In genomic region chr2:63792523-63792922, GRCh38 we compare ENCODE assay signal across 13 cellular contexts. TPM values are rescaled to one million over a fixed set of nuclear protein-coding genes. Genes with fewer than 3 reads are reported as not detected.
A peak's percentile ranks its signal among the peaks of the same experiment; 100 is the strongest.
DNase-seq lines count a peak whose midpoint lies in the region; ATAC-seq and TF ChIP-seq lines count a peak whose summit lies in the region.
"Had no signal": no experiment of that assay in that cellular context is flagged by ENCODE, and none has a peak within 500 bp of the region (broad histone marks: within the 10 kb centered on the region; RNA-seq: fewer than 3 reads in every experiment).

No MANE protein-coding gene starts in this region.

- H3K4me3 ChIP-seq in HFF-Myc (replicated peaks; ENCODE audit: low read depth, low read length), result no peak overlapping the region
- no peak overlapping the region for H3K4me3 ChIP-seq in adipocyte (ENCODE audit: low read length)
- no peak overlapping the region for H3K4me3 ChIP-seq in suprapubic skin

- H3K36me3 ChIP-seq in adipocyte (ENCODE audit: control insufficient read depth, insufficient read depth, low read length, severe bottlenecking) (no peaks in the 10 kb centered on the region), suprapubic skin (no peaks in the 10 kb centered on the region)

- TF ChIP-seq POLR2A in suprapubic skin (IDR thresholded peaks at IDR 0.05), result no peak

- WGBS in suprapubic skin, result 100% methylated on average over 2 of the region's 2 CpGs

- TF ChIP-seq CTCF in HFF-Myc (IDR thresholded peaks at IDR 0.05; ENCODE audit: low read depth, low read length, missing control alignments), result no peak
- TF ChIP-seq CTCF in suprapubic skin (IDR thresholded peaks at IDR 0.05), result no peak

- DNase-seq in AG08395 (ENCODE audit: low spot score) (peak; percentile 73), HFF-Myc (ENCODE audit: extremely low read depth, low read depth) (peak; percentile 83), adipocyte (ENCODE audit: low read depth) (peak; percentile 75), islet precursor cell (peak; percentile 74), OCI-M1 (lab: John Stamatoyannopoulos, UW) (no peak), suprapubic skin (ENCODE audit: low spot score in 2 of 2) (no peak), NCI-H345 (lab: John Stamatoyannopoulos, UW) (no peak)
- DNase-seq: activated CD8-positive, alpha-beta memory T cell treated with anti-CD3 and anti-CD28 coated beads for 24 hours; CD8-positive, alpha-beta T cell; NCI-H2029 treated with DMSO at 0.1 percent for 48 hours; SHP77; stimulated activated CD4-positive, alpha-beta T cell treated with anti-CD3 and anti-CD28 coated beads, Interleukin-4, amount 100 ng/mL, for 24 hours had no signal

- no peaks in the 10 kb centered on the region for H3K27me3 ChIP-seq in adipocyte (replicated peaks; ENCODE audit: control insufficient read depth, insufficient read depth, low read length)
- H3K27me3 ChIP-seq in suprapubic skin, result no peaks in the 10 kb centered on the region

- H3K27ac ChIP-seq in suprapubic skin, result no peak overlapping the region

- H3K4me1 ChIP-seq in adipocyte (ENCODE audit: control insufficient read depth, insufficient read depth, low read length), result peaks cover 47% of the 10 kb centered on the region
- H3K4me1 ChIP-seq in suprapubic skin, result peaks cover 18% of the 10 kb centered on the region

- no peaks in the 10 kb centered on the region for H3K9me3 ChIP-seq in adipocyte (ENCODE audit: control insufficient read depth, low read length)
- H3K9me3 ChIP-seq in suprapubic skin, result no peaks in the 10 kb centered on the region

- TF ChIP-seq EP300 in suprapubic skin (IDR thresholded peaks at IDR 0.05), result no peak

- no peak for ATAC-seq in GM19035 (IDR thresholded peaks at IDR 0.05; ENCODE audit: unreplicated experiment)
- ATAC-seq: CD8-positive, alpha-beta T cell had no signal

- H3K9ac ChIP-seq in adipocyte (ENCODE audit: low read length), result no peak overlapping the region

RNA-seq across cellular contexts. Expression of gene UGP2, which starts 49.2 kb away (rescaled TPM):
- total RNA-seq in suprapubic skin, result 10 to 100 TPM; 60.1 to 84.9 (median 65.2) TPM

Comparison
In these comparisons a context has a peak if more than half of its experiments do, and no peak if none do; other contexts are left out.
1. DNase-seq: peak in AG08395 (single experiment), HFF-Myc (single experiment), adipocyte (single experiment) and islet precursor cell (single experiment); none in OCI-M1 (single experiment), suprapubic skin (0 of 2) and NCI-H345 (single experiment).